ENCODE assay signal across 22 cellular contexts in genomic region chr1:7684132-7684531, GRCh38.
"Had no signal": no experiment of that assay in that cellular context is flagged by ENCODE, and none has a peak within 500 bp of the region (broad histone marks: within the 10 kb centered on the region; RNA-seq: fewer than 3 reads in every experiment).

No MANE protein-coding gene starts in this region.

- ATAC-seq: effector memory CD8-positive, alpha-beta T cell; gastrocnemius medialis; left cardiac atrium; psoas muscle; sciatic nerve; stimulated activated naive B cell treated with anti-CD40 and anti-IgM and Interleukin-4, amounts not matched to agents 10 μg/mL and 1 μg/mL and 100 μg/mL, for 72 hours; stimulated activated naive CD8-positive, alpha-beta T cell treated with anti-CD3 and anti-CD28 coated beads, Interleukin-15, amount 100 ng/mL, for 72 hours; upper lobe of right lung had no signal

- H3K27ac ChIP-seq: epithelial cell of prostate, esophagus muscularis mucosa, gastrocnemius medialis, left ventricle myocardium inferior, psoas muscle, spleen, testis, tibial nerve, upper lobe of right lung, vagina had no signal

- H3K4me3 ChIP-seq: esophagus muscularis mucosa, gastrocnemius medialis, left ventricle myocardium inferior, lung, psoas muscle, spleen, testis, tibial nerve, upper lobe of right lung, vagina had no signal

- H3K36me3 ChIP-seq: esophagus muscularis mucosa, gastrocnemius medialis, left ventricle myocardium inferior, spleen, tibial nerve, upper lobe of right lung, vagina had no signal

- DNase-seq: effector memory CD8-positive, alpha-beta T cell; gastrocnemius medialis; immature natural killer cell; left cardiac atrium; left ventricle myocardium inferior; mesendoderm; naive B cell; stimulated activated CD4-positive, alpha-beta T cell treated with anti-CD3 and anti-CD28 coated beads, Interleukin-15, amount 100 ng/mL, for 24 hours; stimulated activated CD4-positive, alpha-beta T cell treated with anti-CD3 and anti-CD28 coated beads, Interleukin-2, amount 100 ng/mL, for 24 hours; stimulated activated CD4-positive, alpha-beta T cell treated with anti-CD3 and anti-CD28 coated beads, Interleukin-4, amount 100 ng/mL, for 4 hours; stimulated activated naive B cell treated with anti-CD40 and anti-IgM and Interleukin-4, amounts not matched to agents 10 μg/mL and 1 μg/mL and 100 μg/mL, for 72 hours; stimulated activated naive CD8-positive, alpha-beta T cell treated with anti-CD3 and anti-CD28 coated beads, Interleukin-15, amount 100 ng/mL, for 72 hours; testis; upper lobe of right lung had no signal

- H3K4me1 ChIP-seq: psoas muscle had no signal

- H3K9me3 ChIP-seq: esophagus muscularis mucosa, gastrocnemius medialis, left ventricle myocardium inferior, psoas muscle, spleen, testis, tibial nerve, upper lobe of right lung, vagina had no signal

- H3K27me3 ChIP-seq: esophagus muscularis mucosa, gastrocnemius medialis, testis, tibial nerve, upper lobe of right lung, vagina had no signal
